In the genomic region with DNA sequence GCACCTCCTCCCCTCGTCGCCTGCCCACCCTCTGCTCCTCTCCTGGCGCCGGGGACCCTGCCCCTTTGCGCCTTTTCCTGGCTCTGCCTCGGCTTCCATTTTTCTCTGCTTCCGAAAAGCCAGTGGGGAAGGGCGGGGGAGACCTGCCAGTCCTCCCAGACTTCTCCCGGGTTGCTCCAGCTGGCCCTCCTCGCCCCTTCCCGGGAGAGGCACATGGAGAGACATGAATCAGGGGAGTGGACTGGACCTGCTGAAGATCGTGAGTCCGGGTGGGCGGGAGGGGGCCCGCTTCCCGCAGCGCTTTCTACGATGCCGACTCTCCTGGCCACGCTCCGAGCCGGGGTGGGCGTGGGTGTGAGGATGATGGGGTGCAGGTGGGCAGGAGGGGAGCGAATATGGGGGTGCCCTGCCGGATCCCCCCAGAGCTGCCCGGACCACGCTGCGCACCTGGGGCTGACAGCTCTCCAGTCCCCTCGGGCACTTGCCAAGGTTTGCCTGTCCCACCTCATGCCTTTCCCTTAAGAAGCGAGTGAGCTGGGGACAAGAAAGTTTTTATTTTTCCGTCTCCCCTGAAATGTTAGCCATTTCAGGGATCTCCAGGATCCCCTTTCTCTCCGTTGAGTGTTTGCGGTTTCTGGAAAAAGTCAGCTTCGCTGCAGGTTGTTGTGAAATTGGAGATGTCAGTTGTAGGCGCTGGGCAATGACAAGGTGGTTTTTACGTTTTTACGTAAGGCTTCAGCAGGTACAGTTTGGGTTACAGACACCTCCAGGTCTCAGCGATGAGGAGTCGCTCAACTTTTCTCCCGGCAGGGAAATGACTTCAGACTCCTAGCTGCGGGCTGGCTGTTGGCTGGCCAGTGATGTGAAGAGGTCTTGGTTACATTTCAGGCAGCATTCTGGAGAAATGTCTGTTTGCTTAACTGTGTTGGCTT, we compare ENCODE assay signal across 8 cellular contexts. TPM values are rescaled to one million over a fixed set of nuclear protein-coding genes. Genes with fewer than 3 reads are reported as not detected.
DNase-seq lines count a peak whose midpoint lies in the region; ATAC-seq and TF ChIP-seq lines count a peak whose summit lies in the region.

No MANE protein-coding gene starts in this region.

- H3K4me3 ChIP-seq in HAP-1 (peak overlapping the region; percentile 60), breast epithelium (peak overlapping the region; percentile 58 to 74 (median 61)), skin epidermis (peak overlapping the region; percentile 37 to 61 (median 44))
- no peak overlapping the region for H3K4me3 ChIP-seq in CD8-positive, alpha-beta T cell (ENCODE audit: low read depth, low read length)

- H3K27ac Mint-ChIP-seq in activated CD4-positive, alpha-beta T cell treated with anti-CD3 and anti-CD28 coated beads for 36 hours = no peak overlapping the region
- H3K27ac Mint-ChIP-seq in naive thymus-derived CD8-positive, alpha-beta T cell = peak overlapping the region in 1 of 10 donors; percentile 42
- H3K27ac Mint-ChIP-seq in CD8-positive, alpha-beta T cell = no peak overlapping the region

- H3K27ac ChIP-seq in breast epithelium = peak overlapping the region; percentile 33 to 64
- peak overlapping the region in 9 of 21 experiments; percentile 17 to 77 (median 46) for H3K27ac ChIP-seq in skin epidermis
- H3K27ac ChIP-seq in CD8-positive, alpha-beta T cell (ENCODE audit: low read depth, low read length) = no peak overlapping the region

- H3K9me3 ChIP-seq in HAP-1 = no peaks in the 10 kb centered on the region
- no peaks in the 10 kb centered on the region for H3K9me3 ChIP-seq in breast epithelium
- H3K9me3 ChIP-seq in CD8-positive, alpha-beta T cell (ENCODE audit: low read length) = no peaks in the 10 kb centered on the region

- intact Hi-C loops in breast epithelium (cut with DNase I; ENCODE audit: low total_unique reads) = no loop called here
- intact Hi-C loops in activated CD4-positive, alpha-beta T cell treated with anti-CD3 and anti-CD28 coated beads for 36 hours (cut with DNase I, micrococcal nuclease) = no loop called here
- intact Hi-C loops in CD8-positive, alpha-beta T cell (cut with DNase I, micrococcal nuclease) = no loop called here

- H3K9me3 Mint-ChIP-seq in activated CD4-positive, alpha-beta T cell treated with anti-CD3 and anti-CD28 coated beads for 36 hours (ENCODE audit: low read depth) = no peaks in the 10 kb centered on the region
- no peaks in the 10 kb centered on the region for H3K9me3 Mint-ChIP-seq in naive thymus-derived CD8-positive, alpha-beta T cell
- H3K9me3 Mint-ChIP-seq in CD8-positive, alpha-beta T cell = no peaks in the 10 kb centered on the region

- H3K36me3 Mint-ChIP-seq in activated CD4-positive, alpha-beta T cell treated with anti-CD3 and anti-CD28 coated beads for 36 hours (ENCODE audit: low read depth) = no peaks in the 10 kb centered on the region
- H3K36me3 Mint-ChIP-seq in naive thymus-derived CD8-positive, alpha-beta T cell = no peaks in the 10 kb centered on the region
- no peaks in the 10 kb centered on the region for H3K36me3 Mint-ChIP-seq in CD8-positive, alpha-beta T cell

- ATAC-seq in activated CD4-positive, alpha-beta T cell treated with anti-CD3 and anti-CD28 coated beads for 36 hours = no peak
- ATAC-seq in naive thymus-derived CD8-positive, alpha-beta T cell = no peak
- ATAC-seq in CD8-positive, alpha-beta T cell = no peak

- no peaks in the 10 kb centered on the region for H3K36me3 ChIP-seq in HAP-1 (replicated peaks)
- no peaks in the 10 kb centered on the region for H3K36me3 ChIP-seq in breast epithelium
- no peaks in the 10 kb centered on the region for H3K36me3 ChIP-seq in CD8-positive, alpha-beta T cell (ENCODE audit: insufficient read depth, low read length)

- no peak overlapping the region for H3K4me3 Mint-ChIP-seq in activated CD4-positive, alpha-beta T cell treated with anti-CD3 and anti-CD28 coated beads for 36 hours
- peak overlapping the region in 3 of 10 donors; percentile 1 to 36 (median 18) for H3K4me3 Mint-ChIP-seq in naive thymus-derived CD8-positive, alpha-beta T cell
- no peak overlapping the region for H3K4me3 Mint-ChIP-seq in CD8-positive, alpha-beta T cell

- no peak for TF ChIP-seq CTCF in breast epithelium (IDR thresholded peaks at IDR 0.05)
- TF ChIP-seq CTCF in CD8-positive, alpha-beta T cell (IDR thresholded peaks at IDR 0.05) = no peak

- H3K4me1 Mint-ChIP-seq in activated CD4-positive, alpha-beta T cell treated with anti-CD3 and anti-CD28 coated beads for 36 hours = peaks cover 3% of the 10 kb centered on the region
- H3K4me1 Mint-ChIP-seq in naive thymus-derived CD8-positive, alpha-beta T cell = peaks cover 0 to 4% (median under 1%) of the 10 kb centered on the region in 4 donors
- H3K4me1 Mint-ChIP-seq in CD8-positive, alpha-beta T cell (ENCODE audit: low read depth) = peaks cover 2% of the 10 kb centered on the region

- TF ChIP-seq POLR2A in breast epithelium (IDR thresholded peaks at IDR 0.05) = no peak

- peaks cover 36% of the 10 kb centered on the region for H3K27me3 Mint-ChIP-seq in activated CD4-positive, alpha-beta T cell treated with anti-CD3 and anti-CD28 coated beads for 36 hours
- peaks cover 28 to 36% (median 31%) of the 10 kb centered on the region in 5 donors for H3K27me3 Mint-ChIP-seq in naive thymus-derived CD8-positive, alpha-beta T cell
- H3K27me3 Mint-ChIP-seq in CD8-positive, alpha-beta T cell (ENCODE audit: low read depth) = peaks cover 26% of the 10 kb centered on the region

- in situ Hi-C loops in HAP-1 (cut with MboI; ENCODE audit: low sequenced_read_pairs) = loop anchor here (5.0 to 25.0 kb wide), 2 partner anchors 61 to 529 kb away; a partner anchor contains a TSS

- DNase-seq in HAP-1 (ENCODE audit: low spot score in 2 of 2) (peak in 1 of 2 experiments; percentile 54), breast epithelium (ENCODE audit: low spot score in 2 of 2) (no peak), iPS-NIHi11 (ENCODE audit: low spot score) (peak; percentile 35), mesenteric fat pad (ENCODE audit: low spot score) (no peak)
- no peak for DNase-seq in activated CD4-positive, alpha-beta T cell treated with anti-CD3 and anti-CD28 coated beads for 36 hours
- no peak for DNase-seq in naive thymus-derived CD8-positive, alpha-beta T cell
- no peak for DNase-seq in CD8-positive, alpha-beta T cell

- peaks cover 41% of the 10 kb centered on the region for H3K4me1 ChIP-seq in HAP-1
- H3K4me1 ChIP-seq in breast epithelium = no peaks in the 10 kb centered on the region
- no peaks in the 10 kb centered on the region for H3K4me1 ChIP-seq in CD8-positive, alpha-beta T cell (ENCODE audit: insufficient read depth, low read length)

- POLR2A ChIA-PET in activated CD4-positive, alpha-beta T cell treated with anti-CD3 and anti-CD28 coated beads for 36 hours (lab: Charles Lee) = no interaction called here
- POLR2A ChIA-PET in naive thymus-derived CD8-positive, alpha-beta T cell (lab: Charles Lee) = no interaction called here
- POLR2A ChIA-PET in CD8-positive, alpha-beta T cell (lab: Charles Lee) = no interaction called here

- CTCF ChIA-PET in activated CD4-positive, alpha-beta T cell treated with anti-CD3 and anti-CD28 coated beads for 36 hours (lab: Charles Lee) = no interaction called here
- CTCF ChIA-PET in CD8-positive, alpha-beta T cell (lab: Charles Lee) = no interaction called here

- H3K27me3 ChIP-seq in HAP-1 (ENCODE audit: low read depth) = no peaks in the 10 kb centered on the region
- H3K27me3 ChIP-seq in breast epithelium = peaks cover 0 to 10% of the 10 kb centered on the region in 2 donors
- no peaks in the 10 kb centered on the region for H3K27me3 ChIP-seq in CD8-positive, alpha-beta T cell (ENCODE audit: insufficient read depth, low read length)

RNA-seq across cellular contexts. Expression of a gene that starts 1.0 kb away (rescaled TPM):
- total RNA-seq in breast epithelium = 1 to 10 TPM in 2 of 3 donors, under 1 TPM in 1; 0.48 to 8.9 (median 7.5) TPM
- total RNA-seq in activated CD4-positive, alpha-beta T cell treated with anti-CD3 and anti-CD28 coated beads for 36 hours = not detected
- total RNA-seq in naive thymus-derived CD8-positive, alpha-beta T cell = not detected
- under 1 TPM; 0.13 to 0.27 (median 0.17) TPM for polyA plus RNA-seq in naive thymus-derived CD8-positive, alpha-beta T cell
- not detected for total RNA-seq in CD8-positive, alpha-beta T cell
- 0.19 TPM for total RNA-seq in mesenteric fat pad
